20 cellular contexts compared by ENCODE assay signal in the genomic region with DNA sequence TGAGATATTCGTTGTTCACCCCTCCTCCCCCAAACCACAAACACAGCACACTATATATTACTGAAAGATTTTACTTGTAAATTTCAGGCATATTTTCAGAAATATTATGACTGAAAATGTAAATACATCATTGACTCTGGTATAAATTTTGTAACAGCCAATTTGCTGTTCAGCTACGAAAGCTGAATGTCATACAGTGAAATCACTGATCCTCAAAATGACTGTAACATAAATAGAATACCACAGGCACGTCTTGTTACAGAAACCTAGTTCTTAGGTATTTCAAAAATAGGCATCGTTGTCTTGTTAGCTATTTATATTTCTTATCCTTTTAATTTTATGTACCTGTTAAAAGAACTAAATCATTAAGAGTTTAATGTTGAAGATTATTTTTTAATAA. TPM values are rescaled to one million over a fixed set of nuclear protein-coding genes. Genes with fewer than 3 reads are reported as not detected.
A peak's percentile ranks its signal among the peaks of the same experiment; 100 is the strongest.
DNase-seq lines count a peak whose midpoint lies in the region; ATAC-seq, FAIRE-seq and TF ChIP-seq lines count a peak whose summit lies in the region.
"Had no signal": no experiment of that assay in that cellular context is flagged by ENCODE, and none has a peak within 500 bp of the region (broad histone marks: within the 10 kb centered on the region; RNA-seq: fewer than 3 reads in every experiment).

No MANE protein-coding gene starts in this region.

- CTCF ChIA-PET in activated CD8-positive, alpha-beta T cell treated with anti-CD3 and anti-CD28 coated beads for 36 hours (lab: Charles Lee), result no interaction called here

- peaks cover 53% of the 10 kb centered on the region for H3K4me1 Mint-ChIP-seq in activated CD8-positive, alpha-beta T cell treated with anti-CD3 and anti-CD28 coated beads for 36 hours (ENCODE audit: low read depth)

- peak; percentile 93 for FAIRE-seq in islet of Langerhans (lab: Jason Lieb, UNC)

- intact Hi-C loops in activated CD8-positive, alpha-beta T cell treated with anti-CD3 and anti-CD28 coated beads for 36 hours (cut with micrococcal nuclease), result no loop called here

- no peak overlapping the region for H3K27ac Mint-ChIP-seq in activated CD8-positive, alpha-beta T cell treated with anti-CD3 and anti-CD28 coated beads for 36 hours
- H3K27ac Mint-ChIP-seq: effector memory CD8-positive, alpha-beta T cell; memory B cell had no signal

- POLR2A ChIA-PET in activated CD8-positive, alpha-beta T cell treated with anti-CD3 and anti-CD28 coated beads for 36 hours (lab: Charles Lee), result no interaction called here

- peak; percentile 73 for ATAC-seq in GM18858 (IDR thresholded peaks at IDR 0.05; ENCODE audit: unreplicated experiment)
- peak; percentile 49 for ATAC-seq in GM21526 (IDR thresholded peaks at IDR 0.05; ENCODE audit: low FRiP score, unreplicated experiment)
- ATAC-seq in HG03095 (IDR thresholded peaks at IDR 0.05; ENCODE audit: unreplicated experiment), result peak; percentile 65
- ATAC-seq in activated CD8-positive, alpha-beta T cell treated with anti-CD3 and anti-CD28 coated beads for 36 hours, result no peak
- ATAC-seq: effector memory CD8-positive, alpha-beta T cell; foreskin keratinocyte; right lobe of liver; SK-N-SH treated with all-trans-retinoic acid at 6 μM for 48 hours had no signal

- H3K36me3 Mint-ChIP-seq in activated CD8-positive, alpha-beta T cell treated with anti-CD3 and anti-CD28 coated beads for 36 hours (ENCODE audit: low read depth), result peaks cover 35% of the 10 kb centered on the region

- no peaks in the 10 kb centered on the region for H3K9me3 Mint-ChIP-seq in activated CD8-positive, alpha-beta T cell treated with anti-CD3 and anti-CD28 coated beads for 36 hours
- H3K9me3 Mint-ChIP-seq: effector memory CD8-positive, alpha-beta T cell; memory B cell had no signal

- DNase-seq in activated CD8-positive, alpha-beta T cell treated with anti-CD3 and anti-CD28 coated beads for 36 hours, result no peak
- no peak for DNase-seq in activated CD8-positive, alpha-beta memory T cell treated with anti-CD3 and anti-CD28 coated beads for 24 hours
- DNase-seq in stimulated activated CD4-positive, alpha-beta T cell treated with anti-CD3 and anti-CD28 coated beads, Interleukin-4, amount 100 ng/mL, for 4 hours, result no peak
- no peak for DNase-seq in NOMO-1 treated with DMSO at 0.1 percent for 48 hours (lab: John Stamatoyannopoulos, UW; ENCODE audit: unreplicated experiment)
- DNase-seq: activated naive CD4-positive, alpha-beta T cell treated with anti-CD3 and anti-CD28 coated beads, Interleukin-2, amount 50 U/mL, for 16 hours; C1 segment of cervical spinal cord; DMS79 treated with DMSO at 0.1 percent for 48 hours; effector memory CD8-positive, alpha-beta T cell; foreskin keratinocyte; GOT3; NCI-H1048; NCI-H226; right lobe of liver; stimulated activated naive CD4-positive, alpha-beta T cell had no signal

- H3K27me3 Mint-ChIP-seq in activated CD8-positive, alpha-beta T cell treated with anti-CD3 and anti-CD28 coated beads for 36 hours, result no peaks in the 10 kb centered on the region
- H3K27me3 Mint-ChIP-seq: effector memory CD8-positive, alpha-beta T cell; memory B cell had no signal

- H3K4me3 Mint-ChIP-seq in activated CD8-positive, alpha-beta T cell treated with anti-CD3 and anti-CD28 coated beads for 36 hours, result no peak overlapping the region
- H3K4me3 Mint-ChIP-seq: effector memory CD8-positive, alpha-beta T cell; memory B cell had no signal

- no peak for TF ChIP-seq CTCF in activated CD8-positive, alpha-beta T cell treated with anti-CD3 and anti-CD28 coated beads for 36 hours (IDR thresholded peaks at IDR 0.05)

RNA-seq across cellular contexts. Expression of a gene that starts 15.1 kb away (rescaled TPM):
- total RNA-seq in activated CD8-positive, alpha-beta T cell treated with anti-CD3 and anti-CD28 coated beads for 36 hours, result 10 to 100 TPM; 14.9 to 16.8 TPM
